In the genomic region with DNA sequence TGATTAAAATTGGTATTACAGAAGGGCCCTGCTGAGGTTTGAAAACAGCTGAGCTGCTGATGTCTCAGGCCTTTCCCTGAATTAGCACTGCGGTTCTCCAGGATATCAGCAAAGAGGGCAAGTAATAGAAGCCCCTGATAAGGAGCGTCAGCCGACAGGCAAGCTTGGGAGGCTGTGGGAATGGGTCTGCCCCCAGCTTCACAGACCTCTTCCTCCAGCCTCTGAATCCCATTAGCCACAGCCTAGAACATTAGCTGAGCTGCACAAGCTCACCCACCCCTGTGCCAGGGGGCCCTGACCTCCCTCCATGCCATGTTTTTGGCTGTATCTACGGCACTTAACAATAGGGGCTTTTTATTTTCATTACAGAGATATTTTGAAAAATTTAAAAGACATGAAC, we compare ENCODE assay signal across 20 cellular contexts.
"Had no signal": no experiment of that assay in that cellular context is flagged by ENCODE, and none has a peak within 500 bp of the region (broad histone marks: within the 10 kb centered on the region; RNA-seq: fewer than 3 reads in every experiment).

No MANE protein-coding gene starts in this region.

- H3K27ac Mint-ChIP-seq: activated naive CD8-positive, alpha-beta T cell treated with anti-CD3 and anti-CD28 coated beads for 36 hours; progenitor cell of endocrine pancreas had no signal

- H3K27me3 Mint-ChIP-seq: activated naive CD8-positive, alpha-beta T cell treated with anti-CD3 and anti-CD28 coated beads for 36 hours; progenitor cell of endocrine pancreas had no signal

- H3K4me3 ChIP-seq: coronary artery, lung, spleen, stomach, suprapubic skin, tibial nerve had no signal

- H3K9me3 ChIP-seq: stomach, suprapubic skin had no signal

- H3K4me3 Mint-ChIP-seq: activated naive CD8-positive, alpha-beta T cell treated with anti-CD3 and anti-CD28 coated beads for 36 hours; natural killer cell had no signal

- H3K36me3 Mint-ChIP-seq: natural killer cell had no signal

- H3K4me1 ChIP-seq: stomach, suprapubic skin had no signal

- ATAC-seq: left lobe of liver, natural killer cell had no signal

- H3K9me3 Mint-ChIP-seq: natural killer cell had no signal

- H3K27me3 ChIP-seq: spleen, stomach, suprapubic skin, tibial nerve had no signal

- DNase-seq: activated CD4-positive, alpha-beta T cell treated with anti-CD3 and anti-CD28 coated beads for 4 hours; activated CD4-positive, alpha-beta T cell treated with anti-CD3 and anti-CD28 coated beads, Interleukin-2, amount 50 U/mL, for 48 hours; activated CD4-positive, CD25-positive, alpha-beta regulatory T cell; activated naive CD4-positive, alpha-beta T cell treated with Interleukin-2 at 50 U/mL for 16 hours; activated naive CD8-positive, alpha-beta T cell treated with anti-CD3 and anti-CD28 coated beads for 36 hours; activated T-cell treated with anti-CD3 and anti-CD28 coated beads, Interleukin-2, amount 50 U/mL, for 48 hours; cerebellar nuclear complex; natural killer cell; retina; spleen; stimulated activated CD4-positive, alpha-beta T cell treated with anti-CD3 and anti-CD28 coated beads, Interleukin-4, amount 100 ng/mL, for 4 hours; stomach; T1000 had no signal

- H3K27ac ChIP-seq: coronary artery, epithelial cell of prostate, spleen, stomach, suprapubic skin, tibial nerve had no signal
